1 cellular context compared by ENCODE assay signal in the genomic region with DNA sequence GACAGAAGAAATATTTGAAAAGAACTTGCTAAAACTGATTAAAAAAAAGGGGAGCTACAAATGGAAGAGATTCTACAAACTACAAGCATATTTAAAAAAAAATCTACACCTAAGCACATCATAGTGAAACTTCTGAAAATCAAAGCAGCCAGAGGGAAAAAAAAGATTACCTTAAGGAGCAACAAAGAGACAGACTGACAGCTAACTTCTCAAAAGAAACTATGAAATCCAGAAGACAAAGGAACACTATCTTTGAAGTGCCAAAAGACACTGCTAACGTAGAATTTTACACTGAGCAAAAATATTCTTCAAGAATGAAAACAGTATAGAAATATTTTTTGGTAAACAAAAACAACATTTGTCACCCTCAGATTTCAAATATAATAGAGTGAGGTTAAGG.
TF ChIP-seq lines count a peak whose summit lies in the region.

No MANE protein-coding gene starts in this region.

TF ChIP-seq in HEK293, 187 proteins besides CTCF, POLR2A, EP300 and RAD21 (continued from another document):
- TF ChIP-seq, protein P1, sequence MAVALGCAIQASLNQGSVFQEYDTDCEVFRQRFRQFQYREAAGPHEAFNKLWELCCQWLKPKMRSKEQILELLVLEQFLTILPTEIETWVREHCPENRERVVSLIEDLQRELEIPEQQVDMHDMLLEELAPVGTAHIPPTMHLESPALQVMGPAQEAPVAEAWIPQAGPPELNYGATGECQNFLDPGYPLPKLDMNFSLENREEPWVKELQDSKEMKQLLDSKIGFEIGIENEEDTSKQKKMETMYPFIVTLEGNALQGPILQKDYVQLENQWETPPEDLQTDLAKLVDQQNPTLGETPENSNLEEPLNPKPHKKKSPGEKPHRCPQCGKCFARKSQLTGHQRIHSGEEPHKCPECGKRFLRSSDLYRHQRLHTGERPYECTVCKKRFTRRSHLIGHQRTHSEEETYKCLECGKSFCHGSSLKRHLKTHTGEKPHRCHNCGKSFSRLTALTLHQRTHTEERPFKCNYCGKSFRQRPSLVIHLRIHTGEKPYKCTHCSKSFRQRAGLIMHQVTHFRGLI (tag by site-specific recombination; IDR thresholded peaks at IDR 0.05): no peak
- TF ChIP-seq ZNF610 (tag by site-specific recombination; IDR thresholded peaks at IDR 0.05; ENCODE audit: borderline replicate concordance) (peak; percentile 90; the same call in 1 of the 2 replicates), ZNF830 (tag by site-specific recombination; IDR thresholded peaks at IDR 0.05; ENCODE audit: low read depth) (no peak)
- TF ChIP-seq, protein P2, sequence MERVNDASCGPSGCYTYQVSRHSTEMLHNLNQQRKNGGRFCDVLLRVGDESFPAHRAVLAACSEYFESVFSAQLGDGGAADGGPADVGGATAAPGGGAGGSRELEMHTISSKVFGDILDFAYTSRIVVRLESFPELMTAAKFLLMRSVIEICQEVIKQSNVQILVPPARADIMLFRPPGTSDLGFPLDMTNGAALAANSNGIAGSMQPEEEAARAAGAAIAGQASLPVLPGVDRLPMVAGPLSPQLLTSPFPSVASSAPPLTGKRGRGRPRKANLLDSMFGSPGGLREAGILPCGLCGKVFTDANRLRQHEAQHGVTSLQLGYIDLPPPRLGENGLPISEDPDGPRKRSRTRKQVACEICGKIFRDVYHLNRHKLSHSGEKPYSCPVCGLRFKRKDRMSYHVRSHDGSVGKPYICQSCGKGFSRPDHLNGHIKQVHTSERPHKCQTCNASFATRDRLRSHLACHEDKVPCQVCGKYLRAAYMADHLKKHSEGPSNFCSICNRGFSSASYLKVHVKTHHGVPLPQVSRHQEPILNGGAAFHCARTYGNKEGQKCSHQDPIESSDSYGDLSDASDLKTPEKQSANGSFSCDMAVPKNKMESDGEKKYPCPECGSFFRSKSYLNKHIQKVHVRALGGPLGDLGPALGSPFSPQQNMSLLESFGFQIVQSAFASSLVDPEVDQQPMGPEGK (tag by site-specific recombination; IDR thresholded peaks at IDR 0.05): no peak
